ENCODE assay signal across 8 cellular contexts in genomic region chr20:41734506-41734945, GRCh38.
A peak's percentile ranks its signal among the peaks of the same experiment; 100 is the strongest.
DNase-seq lines count a peak whose midpoint lies in the region; ATAC-seq and TF ChIP-seq lines count a peak whose summit lies in the region.

No MANE protein-coding gene starts in this region.

- H3K27ac ChIP-seq in C4-2B (no peak overlapping the region), neural progenitor cell (no peak overlapping the region)

- no peaks in the 10 kb centered on the region for H3K79me2 ChIP-seq in neural progenitor cell (ENCODE audit: low read depth)

- H3K36me3 Mint-ChIP-seq in neural progenitor cell = no peaks in the 10 kb centered on the region

- no peaks in the 10 kb centered on the region for H3K36me3 ChIP-seq in neural progenitor cell

- H4K20me1 ChIP-seq in neural progenitor cell (ENCODE audit: low read depth) = no peaks in the 10 kb centered on the region

- H3K9me3 ChIP-seq in neural progenitor cell (ENCODE audit: low read depth) = no peaks in the 10 kb centered on the region

- no peak overlapping the region for H3K4me3 Mint-ChIP-seq in neural progenitor cell

- peaks cover 7% of the 10 kb centered on the region for H3K4me1 Mint-ChIP-seq in neural progenitor cell

- DNase-seq in GM20000 (ENCODE audit: low spot score) (peak; percentile 62), NCI-H460 (ENCODE audit: extremely low read depth, low read depth) (peak; percentile 46), fibroblast of pulmonary artery (ENCODE audit: low read depth) (peak; percentile 59), neural progenitor cell (ENCODE audit: low spot score) (peak; percentile 67)
- DNase-seq in activated CD8-positive, alpha-beta memory T cell treated with anti-CD3 and anti-CD28 coated beads for 24 hours = peak; percentile 65

- no peaks in the 10 kb centered on the region for H3F3A ChIP-seq in neural progenitor cell (ENCODE audit: low read depth)

- H3K4me1 ChIP-seq in neural progenitor cell = peaks cover 2% of the 10 kb centered on the region

- no peak overlapping the region for H3K9ac ChIP-seq in neural progenitor cell

- H3K27ac Mint-ChIP-seq in neural progenitor cell = no peak overlapping the region

- no peak overlapping the region for H3K4me3 ChIP-seq in fibroblast of pulmonary artery (replicated peaks; ENCODE audit: low read depth, low read length)
- H3K4me3 ChIP-seq in neural progenitor cell = no peak overlapping the region

- ATAC-seq in HG02970 (IDR thresholded peaks at IDR 0.05; ENCODE audit: low FRiP score, unreplicated experiment) (no peak), GM19467 (IDR thresholded peaks at IDR 0.05; ENCODE audit: unreplicated experiment) (no peak)

- peaks cover 3% of the 10 kb centered on the region for H3K9me3 Mint-ChIP-seq in neural progenitor cell

- H3K4me2 ChIP-seq in neural progenitor cell = no peak overlapping the region

- TF ChIP-seq CTCF in C4-2B (conservative IDR thresholded peaks at IDR 0.05) (peak; percentile 95), GM20000 (IDR thresholded peaks at IDR 0.05; ENCODE audit: extremely low read depth, missing control alignments) (peak; percentile 91), fibroblast of pulmonary artery (IDR thresholded peaks at IDR 0.05; ENCODE audit: low read length, missing control alignments) (peak; percentile 99), neural progenitor cell (IDR thresholded peaks at IDR 0.05) (peak; percentile 82)

- H2AFZ ChIP-seq in neural progenitor cell (replicated peaks) = no peak overlapping the region

- H3K27me3 Mint-ChIP-seq in neural progenitor cell (ENCODE audit: insufficient read depth, low read depth) = peaks cover 8% of the 10 kb centered on the region

- H3K27me3 ChIP-seq in neural progenitor cell = no peaks in the 10 kb centered on the region
